Comparison of ENCODE assay signal across 8 cellular contexts in genomic region chr17:28008526-28008925, GRCh38. TPM values are rescaled to one million over a fixed set of nuclear protein-coding genes. Genes with fewer than 3 reads are reported as not detected.
DNase-seq lines count a peak whose midpoint lies in the region; ATAC-seq and TF ChIP-seq lines count a peak whose summit lies in the region.

No MANE protein-coding gene starts in this region.

- H3K4me1 Mint-ChIP-seq in WTC11: 0 out of 2 replicates have a peak, but pooled peaks cover 3% of the 10 kb centered on the region

- intact Hi-C loops in A673 (cut with micrococcal nuclease; ENCODE audit: unreplicated experiment): no loop called here

- H3K27ac Mint-ChIP-seq in WTC11: no peak overlapping the region

- H3K4me3 ChIP-seq in A673 (ENCODE audit: low read depth, low read length, poor library complexity, severe bottlenecking): no peak overlapping the region
- H3K4me3 ChIP-seq in WERI-Rb-1 (ENCODE audit: low read depth, low read length): no peak overlapping the region

- H3K36me3 ChIP-seq in A673 (ENCODE audit: insufficient read depth, low read length, poor library complexity, severe bottlenecking) (no peaks in the 10 kb centered on the region), WERI-Rb-1 (no peaks in the 10 kb centered on the region)

- H3K36me3 Mint-ChIP-seq in WTC11: no peaks in the 10 kb centered on the region

- TF ChIP-seq CTCF in A673 (conservative IDR thresholded peaks at IDR 0.05; ENCODE audit: low read depth, low read length) (no peak), WTC11 (IDR thresholded peaks at IDR 0.05) (no peak), WERI-Rb-1 (IDR thresholded peaks at IDR 0.05; ENCODE audit: low read depth, low read length) (no peak)

- BruUV-seq in A673 (replicated peaks; lab: Mats Ljungman, UMichigan): no TSS peak

- no peaks in the 10 kb centered on the region for H3K27me3 ChIP-seq in A673 (replicated peaks; ENCODE audit: insufficient read depth, low read depth, low read length, poor library complexity)
- H3K27me3 ChIP-seq in WERI-Rb-1 (ENCODE audit: insufficient read depth, low read depth, severe bottlenecking): no peaks in the 10 kb centered on the region

- ATAC-seq in WTC11 (peak; percentile 88), GM18520 (IDR thresholded peaks at IDR 0.05; ENCODE audit: unreplicated experiment) (no peak)

- H3K9me3 ChIP-seq in A673 (ENCODE audit: low read depth, low read length, poor library complexity, severe bottlenecking): no peaks in the 10 kb centered on the region
- no peaks in the 10 kb centered on the region for H3K9me3 ChIP-seq in WERI-Rb-1 (ENCODE audit: severe bottlenecking)

- DNase-seq in A673 (ENCODE audit: low spot score) (peak; percentile 71), HPDE6-E6E7 (ENCODE audit: extremely low spot score) (peak; percentile 41), WTC11 (ENCODE audit: low spot score) (peak; percentile 80), iPS-NIHi11 (ENCODE audit: low spot score) (peak; percentile 83), WERI-Rb-1 (no peak), NCI-H2107 treated with DMSO at 0.1 percent for 48 hours (lab: John Stamatoyannopoulos, UW; ENCODE audit: unreplicated experiment) (no peak)
- no peak for DNase-seq in activated naive CD4-positive, alpha-beta T cell (lab: John Stamatoyannopoulos, UW)

- peaks cover 9% of the 10 kb centered on the region for H3K27me3 Mint-ChIP-seq in WTC11 (ENCODE audit: low read depth)

- POLR2A ChIA-PET in A673 (lab: Charles Lee; ENCODE audit: low non-redundant PET): no interaction called here
- POLR2A ChIA-PET in WTC11 (lab: Charles Lee): no interaction called here

- CTCF ChIA-PET in A673 (lab: Charles Lee): interaction anchor here (0.6 kb wide), 1 partner anchor 24 kb away, joined by 3 read pairs; no protein-coding TSS in a partner anchor
- CTCF ChIA-PET in WTC11 (lab: Charles Lee): interaction anchor here (1.1 to 1.4 kb wide), 3 partner anchors 33 to 203 kb away, joined by 3 read pairs; no protein-coding TSS in a partner anchor

- H3K4me1 ChIP-seq in A673 (ENCODE audit: insufficient read depth, low read length, poor library complexity, severe bottlenecking): no peaks in the 10 kb centered on the region

- no peaks in the 10 kb centered on the region for H3K9me3 Mint-ChIP-seq in WTC11

- no peak overlapping the region for H3K4me3 Mint-ChIP-seq in WTC11

- no peak overlapping the region for H3K27ac ChIP-seq in A673 (ENCODE audit: low read depth, low read length, poor library complexity, severe bottlenecking)
- H3K27ac ChIP-seq in WERI-Rb-1: no peak overlapping the region

TF ChIP-seq in WTC11, 78 proteins besides CTCF, POLR2A, EP300 and RAD21 (continues in another document):
- no peak; the same call in 1 of the 2 replicates for TF ChIP-seq ATF3 (CRISPR knock-in tag; conservative IDR thresholded peaks at IDR 0.05)
- no peak for TF ChIP-seq NR3C1 (CRISPR knock-in tag; conservative IDR thresholded peaks at IDR 0.05; ENCODE audit: low read depth)
- TF ChIP-seq FOXJ3 (CRISPR knock-in tag; IDR thresholded peaks at IDR 0.05; ENCODE audit: borderline replicate concordance): no peak
- TF ChIP-seq ZBTB43 (CRISPR knock-in tag; IDR thresholded peaks at IDR 0.05): peak; percentile 91; the same call in 1 of the 2 replicates
- TF ChIP-seq ATF1 (CRISPR knock-in tag; IDR thresholded peaks at IDR 0.05): no peak; the same call in 1 of the 2 replicates
- peak; percentile 38; the same call in 1 of the 2 replicates for TF ChIP-seq NR1H2 (CRISPR knock-in tag; IDR thresholded peaks at IDR 0.05)
- TF ChIP-seq CREM (CRISPR knock-in tag; IDR thresholded peaks at IDR 0.05): peak; percentile 78; the same call in 1 of the 2 replicates
- TF ChIP-seq JAZF1 (CRISPR knock-in tag; IDR thresholded peaks at IDR 0.05): no peak
- TF ChIP-seq, protein P1, sequence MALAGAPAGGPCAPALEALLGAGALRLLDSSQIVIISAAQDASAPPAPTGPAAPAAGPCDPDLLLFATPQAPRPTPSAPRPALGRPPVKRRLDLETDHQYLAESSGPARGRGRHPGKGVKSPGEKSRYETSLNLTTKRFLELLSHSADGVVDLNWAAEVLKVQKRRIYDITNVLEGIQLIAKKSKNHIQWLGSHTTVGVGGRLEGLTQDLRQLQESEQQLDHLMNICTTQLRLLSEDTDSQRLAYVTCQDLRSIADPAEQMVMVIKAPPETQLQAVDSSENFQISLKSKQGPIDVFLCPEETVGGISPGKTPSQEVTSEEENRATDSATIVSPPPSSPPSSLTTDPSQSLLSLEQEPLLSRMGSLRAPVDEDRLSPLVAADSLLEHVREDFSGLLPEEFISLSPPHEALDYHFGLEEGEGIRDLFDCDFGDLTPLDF (CRISPR knock-in tag; IDR thresholded peaks at IDR 0.05): 0 out of 2 replicates have a peak, but pooled peaks have one; percentile 81
- TF ChIP-seq, protein P2, sequence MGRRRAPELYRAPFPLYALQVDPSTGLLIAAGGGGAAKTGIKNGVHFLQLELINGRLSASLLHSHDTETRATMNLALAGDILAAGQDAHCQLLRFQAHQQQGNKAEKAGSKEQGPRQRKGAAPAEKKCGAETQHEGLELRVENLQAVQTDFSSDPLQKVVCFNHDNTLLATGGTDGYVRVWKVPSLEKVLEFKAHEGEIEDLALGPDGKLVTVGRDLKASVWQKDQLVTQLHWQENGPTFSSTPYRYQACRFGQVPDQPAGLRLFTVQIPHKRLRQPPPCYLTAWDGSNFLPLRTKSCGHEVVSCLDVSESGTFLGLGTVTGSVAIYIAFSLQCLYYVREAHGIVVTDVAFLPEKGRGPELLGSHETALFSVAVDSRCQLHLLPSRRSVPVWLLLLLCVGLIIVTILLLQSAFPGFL (CRISPR knock-in tag; IDR thresholded peaks at IDR 0.05; ENCODE audit: borderline replicate concordance): peak; percentile 85; the same call in 1 of the 2 replicates
- TF ChIP-seq, protein P3, sequence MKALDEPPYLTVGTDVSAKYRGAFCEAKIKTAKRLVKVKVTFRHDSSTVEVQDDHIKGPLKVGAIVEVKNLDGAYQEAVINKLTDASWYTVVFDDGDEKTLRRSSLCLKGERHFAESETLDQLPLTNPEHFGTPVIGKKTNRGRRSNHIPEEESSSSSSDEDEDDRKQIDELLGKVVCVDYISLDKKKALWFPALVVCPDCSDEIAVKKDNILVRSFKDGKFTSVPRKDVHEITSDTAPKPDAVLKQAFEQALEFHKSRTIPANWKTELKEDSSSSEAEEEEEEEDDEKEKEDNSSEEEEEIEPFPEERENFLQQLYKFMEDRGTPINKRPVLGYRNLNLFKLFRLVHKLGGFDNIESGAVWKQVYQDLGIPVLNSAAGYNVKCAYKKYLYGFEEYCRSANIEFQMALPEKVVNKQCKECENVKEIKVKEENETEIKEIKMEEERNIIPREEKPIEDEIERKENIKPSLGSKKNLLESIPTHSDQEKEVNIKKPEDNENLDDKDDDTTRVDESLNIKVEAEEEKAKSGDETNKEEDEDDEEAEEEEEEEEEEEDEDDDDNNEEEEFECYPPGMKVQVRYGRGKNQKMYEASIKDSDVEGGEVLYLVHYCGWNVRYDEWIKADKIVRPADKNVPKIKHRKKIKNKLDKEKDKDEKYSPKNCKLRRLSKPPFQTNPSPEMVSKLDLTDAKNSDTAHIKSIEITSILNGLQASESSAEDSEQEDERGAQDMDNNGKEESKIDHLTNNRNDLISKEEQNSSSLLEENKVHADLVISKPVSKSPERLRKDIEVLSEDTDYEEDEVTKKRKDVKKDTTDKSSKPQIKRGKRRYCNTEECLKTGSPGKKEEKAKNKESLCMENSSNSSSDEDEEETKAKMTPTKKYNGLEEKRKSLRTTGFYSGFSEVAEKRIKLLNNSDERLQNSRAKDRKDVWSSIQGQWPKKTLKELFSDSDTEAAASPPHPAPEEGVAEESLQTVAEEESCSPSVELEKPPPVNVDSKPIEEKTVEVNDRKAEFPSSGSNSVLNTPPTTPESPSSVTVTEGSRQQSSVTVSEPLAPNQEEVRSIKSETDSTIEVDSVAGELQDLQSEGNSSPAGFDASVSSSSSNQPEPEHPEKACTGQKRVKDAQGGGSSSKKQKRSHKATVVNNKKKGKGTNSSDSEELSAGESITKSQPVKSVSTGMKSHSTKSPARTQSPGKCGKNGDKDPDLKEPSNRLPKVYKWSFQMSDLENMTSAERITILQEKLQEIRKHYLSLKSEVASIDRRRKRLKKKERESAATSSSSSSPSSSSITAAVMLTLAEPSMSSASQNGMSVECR (CRISPR knock-in tag; IDR thresholded peaks at IDR 0.05; ENCODE audit: borderline replicate concordance): peak; percentile 98
- no peak for TF ChIP-seq IRF2 (CRISPR knock-in tag; IDR thresholded peaks at IDR 0.05; ENCODE audit: borderline replicate concordance, low read depth)
- TF ChIP-seq HMGXB4 (CRISPR knock-in tag; IDR thresholded peaks at IDR 0.05): no peak

RNA-seq across cellular contexts. Expression of gene NLK, which starts 34.0 kb away (rescaled TPM):
- total RNA-seq in A673 (2021) (23.6 and 23.8 TPM in 2 replicates), WTC11 (2021) (38.3 to 40.3 TPM (median 39.9 TPM) in 3 replicates)

Comparison
In these comparisons a context has a peak if more than half of its experiments do, and no peak if none do; other contexts are left out.
1. DNase-seq: peak in A673 (single experiment), HPDE6-E6E7 (single experiment), WTC11 (single experiment) and iPS-NIHi11 (single experiment); none in WERI-Rb-1 (single experiment), NCI-H2107 treated with DMSO at 0.1 percent for 48 hours (single experiment) and activated naive CD4-positive, alpha-beta T cell (0 of 4).